ENCODE assay signal across 1 cellular context in genomic region chr20:46823271-46823747, GRCh38.
TF ChIP-seq lines count a peak whose summit lies in the region.

No MANE protein-coding gene starts in this region.

TF ChIP-seq in liver, 16 proteins besides CTCF, POLR2A, EP300 and RAD21 (continued from another document):
- TF ChIP-seq, protein P1, sequence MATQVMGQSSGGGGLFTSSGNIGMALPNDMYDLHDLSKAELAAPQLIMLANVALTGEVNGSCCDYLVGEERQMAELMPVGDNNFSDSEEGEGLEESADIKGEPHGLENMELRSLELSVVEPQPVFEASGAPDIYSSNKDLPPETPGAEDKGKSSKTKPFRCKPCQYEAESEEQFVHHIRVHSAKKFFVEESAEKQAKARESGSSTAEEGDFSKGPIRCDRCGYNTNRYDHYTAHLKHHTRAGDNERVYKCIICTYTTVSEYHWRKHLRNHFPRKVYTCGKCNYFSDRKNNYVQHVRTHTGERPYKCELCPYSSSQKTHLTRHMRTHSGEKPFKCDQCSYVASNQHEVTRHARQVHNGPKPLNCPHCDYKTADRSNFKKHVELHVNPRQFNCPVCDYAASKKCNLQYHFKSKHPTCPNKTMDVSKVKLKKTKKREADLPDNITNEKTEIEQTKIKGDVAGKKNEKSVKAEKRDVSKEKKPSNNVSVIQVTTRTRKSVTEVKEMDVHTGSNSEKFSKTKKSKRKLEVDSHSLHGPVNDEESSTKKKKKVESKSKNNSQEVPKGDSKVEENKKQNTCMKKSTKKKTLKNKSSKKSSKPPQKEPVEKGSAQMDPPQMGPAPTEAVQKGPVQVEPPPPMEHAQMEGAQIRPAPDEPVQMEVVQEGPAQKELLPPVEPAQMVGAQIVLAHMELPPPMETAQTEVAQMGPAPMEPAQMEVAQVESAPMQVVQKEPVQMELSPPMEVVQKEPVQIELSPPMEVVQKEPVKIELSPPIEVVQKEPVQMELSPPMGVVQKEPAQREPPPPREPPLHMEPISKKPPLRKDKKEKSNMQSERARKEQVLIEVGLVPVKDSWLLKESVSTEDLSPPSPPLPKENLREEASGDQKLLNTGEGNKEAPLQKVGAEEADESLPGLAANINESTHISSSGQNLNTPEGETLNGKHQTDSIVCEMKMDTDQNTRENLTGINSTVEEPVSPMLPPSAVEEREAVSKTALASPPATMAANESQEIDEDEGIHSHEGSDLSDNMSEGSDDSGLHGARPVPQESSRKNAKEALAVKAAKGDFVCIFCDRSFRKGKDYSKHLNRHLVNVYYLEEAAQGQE (IDR thresholded peaks at IDR 0.05): peak; percentile 47
- TF ChIP-seq, protein P2, sequence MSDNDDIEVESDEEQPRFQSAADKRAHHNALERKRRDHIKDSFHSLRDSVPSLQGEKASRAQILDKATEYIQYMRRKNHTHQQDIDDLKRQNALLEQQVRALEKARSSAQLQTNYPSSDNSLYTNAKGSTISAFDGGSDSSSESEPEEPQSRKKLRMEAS (IDR thresholded peaks at IDR 0.05): peak; percentile 24
- TF ChIP-seq EGR1 (IDR thresholded peaks at IDR 0.05; ENCODE audit: low read depth in 2 of 2) (no peak), TAF1 (conservative IDR thresholded peaks at IDR 0.05) (no peak), RXRA (IDR thresholded peaks at IDR 0.05) (peak; percentile 77 to 79), FOXA2 (IDR thresholded peaks at IDR 0.05) (no peak)
- TF ChIP-seq, protein P3, sequence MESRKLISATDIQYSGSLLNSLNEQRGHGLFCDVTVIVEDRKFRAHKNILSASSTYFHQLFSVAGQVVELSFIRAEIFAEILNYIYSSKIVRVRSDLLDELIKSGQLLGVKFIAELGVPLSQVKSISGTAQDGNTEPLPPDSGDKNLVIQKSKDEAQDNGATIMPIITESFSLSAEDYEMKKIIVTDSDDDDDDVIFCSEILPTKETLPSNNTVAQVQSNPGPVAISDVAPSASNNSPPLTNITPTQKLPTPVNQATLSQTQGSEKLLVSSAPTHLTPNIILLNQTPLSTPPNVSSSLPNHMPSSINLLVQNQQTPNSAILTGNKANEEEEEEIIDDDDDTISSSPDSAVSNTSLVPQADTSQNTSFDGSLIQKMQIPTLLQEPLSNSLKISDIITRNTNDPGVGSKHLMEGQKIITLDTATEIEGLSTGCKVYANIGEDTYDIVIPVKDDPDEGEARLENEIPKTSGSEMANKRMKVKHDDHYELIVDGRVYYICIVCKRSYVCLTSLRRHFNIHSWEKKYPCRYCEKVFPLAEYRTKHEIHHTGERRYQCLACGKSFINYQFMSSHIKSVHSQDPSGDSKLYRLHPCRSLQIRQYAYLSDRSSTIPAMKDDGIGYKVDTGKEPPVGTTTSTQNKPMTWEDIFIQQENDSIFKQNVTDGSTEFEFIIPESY (IDR thresholded peaks at IDR 0.05): no peak
